ENCODE assay signal across 39 cellular contexts in genomic region chr16:22151599-22151998, GRCh38. TPM values are rescaled to one million over a fixed set of nuclear protein-coding genes. Genes with fewer than 3 reads are reported as not detected.
"Had no signal": no experiment of that assay in that cellular context is flagged by ENCODE, and none has a peak within 500 bp of the region (broad histone marks: within the 10 kb centered on the region; RNA-seq: fewer than 3 reads in every experiment).

No MANE protein-coding gene starts in this region.

- H3K36me3 ChIP-seq: MG63 had no signal

- DNase-seq: Karpas-422, Kasumi-1, MG63, MM.1S, MV-4-11, NCI-H1048, NCI-H1092, NCI-H1092 treated with DMSO at 0.1 percent for 48 hours, NCI-H1105, NCI-H1105 treated with DMSO at 0.1 percent for 48 hours, NCI-H1417, NCI-H1417 treated with DMSO at 0.1 percent for 48 hours, NCI-H1436, NCI-H1436 treated with DMSO at 0.1 percent for 48 hours, NCI-H146, NCI-H1694, NCI-H1694 treated with DMSO at 0.1 percent for 48 hours, NCI-H187, NCI-H187 treated with DMSO at 0.1 percent for 48 hours, NCI-H1930, NCI-H2029, NCI-H2029 treated with DMSO at 0.1 percent for 48 hours, NCI-H2081, NCI-H2081 treated with DMSO at 0.1 percent for 48 hours, NCI-H2107, NCI-H2171, NCI-H2171 treated with DMSO at 0.1 percent for 48 hours, NCI-H2227 treated with DMSO at 0.1 percent for 48 hours, NCI-H226, NCI-H345, NCI-H446, NCI-H446 treated with DMSO at 0.1 percent for 48 hours, NCI-H510A, NCI-H510A treated with DMSO at 0.1 percent for 48 hours, NCI-H524 had no signal

- H3K27me3 ChIP-seq: MG63 had no signal

- H3K4me3 ChIP-seq: MG63 had no signal

- H3K9me3 ChIP-seq: MG63 had no signal

RNA-seq across cellular contexts. Expression of gene SDR42E2, which starts 10.7 kb away (rescaled TPM):
- total RNA-seq: LHCN-M2, M059J, MCF 10A, NCI-H460 had no signal

RNA-seq across cellular contexts. Expression of gene VWA3A, which starts 59.3 kb away (rescaled TPM):
- total RNA-seq: LHCN-M2, M059J, MCF 10A, NCI-H460 had no signal
